Comparison of ENCODE assay signal across 25 cellular contexts in the genomic region with DNA sequence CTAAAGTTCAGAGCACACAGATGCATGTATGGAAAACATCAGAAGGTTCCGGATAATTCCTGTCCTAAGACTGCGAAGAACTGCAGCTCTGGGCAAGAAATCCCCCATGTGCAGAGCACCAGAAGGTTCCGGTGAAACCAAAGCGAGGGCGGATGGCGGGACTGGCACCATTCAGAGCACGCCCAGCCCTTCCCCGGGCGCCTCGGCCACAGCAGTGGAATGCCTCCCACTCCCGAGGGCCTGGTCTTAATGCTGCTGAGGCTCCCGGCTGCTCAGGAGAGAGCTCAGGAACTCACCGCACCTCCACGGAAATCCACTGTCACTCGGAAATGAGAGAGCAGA.
"Had no signal": no experiment of that assay in that cellular context is flagged by ENCODE, and none has a peak within 500 bp of the region (broad histone marks: within the 10 kb centered on the region; RNA-seq: fewer than 3 reads in every experiment).

No MANE protein-coding gene starts in this region.

- H3K9me3 ChIP-seq: ascending aorta, heart left ventricle, left ventricle myocardium inferior, right lobe of liver, thoracic aorta, upper lobe of left lung had no signal

- H3K4me3 Mint-ChIP-seq: activated CD4-positive, alpha-beta memory T cell treated with anti-CD3 and anti-CD28 coated beads for 36 hours; activated CD4-positive, alpha-beta T cell treated with anti-CD3 and anti-CD28 coated beads, Interleukin-2, amount 10 ng/mL, durations not matched to agents 24 days and 14 days; activated naive CD4-positive, alpha-beta T cell treated with anti-CD3 and anti-CD28 coated beads, Interleukin-2, amount 10 ng/mL, durations not matched to agents 7 days and 5 days; activated naive CD8-positive, alpha-beta T cell treated with anti-CD3 and anti-CD28 coated beads, Interleukin-2, amount 10 ng/mL, durations not matched to agents 7 days and 5 days; activated T-cell treated with anti-CD3 and anti-CD28 coated beads, Interleukin-2, amount 50 U/mL, for 24 hours; brain; neural crest cell; stimulated activated naive CD8-positive, alpha-beta T cell treated with anti-CD3 and anti-CD28 coated beads, Interleukin-15, Interleukin-2, amounts not matched to agents 100 ng/mL and 50 ng/mL, for 24 hours had no signal

- H3K27ac ChIP-seq: ascending aorta, cardiac muscle cell, heart left ventricle, left ventricle myocardium inferior, right lobe of liver, thoracic aorta had no signal

- DNase-seq: activated CD4-positive, alpha-beta memory T cell treated with anti-CD3 and anti-CD28 coated beads for 36 hours; activated CD4-positive, alpha-beta T cell treated with anti-CD3 and anti-CD28 coated beads, Interleukin-2, amount 10 ng/mL, durations not matched to agents 24 days and 14 days; activated CD4-positive, CD25-positive, alpha-beta regulatory T cell treated with anti-CD3 and anti-CD28 coated beads, Interleukin-2, amount 50 U/mL, for 72 hours; activated CD8-positive, alpha-beta memory T cell treated with anti-CD3 and anti-CD28 coated beads, Interleukin-2, amount 50 U/mL, for 48 hours; activated gamma-delta T cell; activated naive CD4-positive, alpha-beta T cell treated with anti-CD3 and anti-CD28 coated beads, Interleukin-2, amount 10 ng/mL, durations not matched to agents 7 days and 5 days; activated naive CD8-positive, alpha-beta T cell treated with anti-CD3 and anti-CD28 coated beads, Interleukin-2, amount 10 ng/mL, durations not matched to agents 7 days and 5 days; activated T-cell treated with anti-CD3 and anti-CD28 coated beads, Interleukin-2, amount 50 U/mL, for 24 hours; foreskin fibroblast; mammary epithelial cell; occipital lobe; stimulated activated CD4-positive, alpha-beta T cell treated with anti-CD3 and anti-CD28 coated beads, Interleukin-12 subunit alpha, Interleukin-12 subunit beta, amount 100 ng/mL, for 4 hours; stimulated activated CD4-positive, alpha-beta T cell treated with anti-CD3 and anti-CD28 coated beads, Interleukin-4, amount 100 ng/mL, for 1 hour; T-helper 17 cell had no signal

- ATAC-seq: esophagus mucosa, heart left ventricle, right lobe of liver had no signal

- H3K9me3 Mint-ChIP-seq: activated CD4-positive, alpha-beta memory T cell treated with anti-CD3 and anti-CD28 coated beads for 36 hours; activated CD4-positive, alpha-beta T cell treated with anti-CD3 and anti-CD28 coated beads, Interleukin-2, amount 10 ng/mL, durations not matched to agents 24 days and 14 days; activated naive CD4-positive, alpha-beta T cell treated with anti-CD3 and anti-CD28 coated beads, Interleukin-2, amount 10 ng/mL, durations not matched to agents 7 days and 5 days; activated naive CD8-positive, alpha-beta T cell treated with anti-CD3 and anti-CD28 coated beads, Interleukin-2, amount 10 ng/mL, durations not matched to agents 7 days and 5 days; activated T-cell treated with anti-CD3 and anti-CD28 coated beads, Interleukin-2, amount 50 U/mL, for 24 hours; brain; neural crest cell; stimulated activated naive CD8-positive, alpha-beta T cell treated with anti-CD3 and anti-CD28 coated beads, Interleukin-15, Interleukin-2, amounts not matched to agents 100 ng/mL and 50 ng/mL, for 24 hours had no signal

- H3K27me3 ChIP-seq: ascending aorta, cardiac muscle cell, heart left ventricle, right lobe of liver, upper lobe of left lung had no signal

- H3K27ac Mint-ChIP-seq: activated CD4-positive, alpha-beta memory T cell treated with anti-CD3 and anti-CD28 coated beads for 36 hours; activated CD4-positive, alpha-beta T cell treated with anti-CD3 and anti-CD28 coated beads, Interleukin-2, amount 10 ng/mL, durations not matched to agents 24 days and 14 days; activated naive CD4-positive, alpha-beta T cell treated with anti-CD3 and anti-CD28 coated beads, Interleukin-2, amount 10 ng/mL, durations not matched to agents 7 days and 5 days; activated naive CD8-positive, alpha-beta T cell treated with anti-CD3 and anti-CD28 coated beads, Interleukin-2, amount 10 ng/mL, durations not matched to agents 7 days and 5 days; activated T-cell treated with anti-CD3 and anti-CD28 coated beads, Interleukin-2, amount 50 U/mL, for 24 hours; stimulated activated naive CD8-positive, alpha-beta T cell treated with anti-CD3 and anti-CD28 coated beads, Interleukin-15, Interleukin-2, amounts not matched to agents 100 ng/mL and 50 ng/mL, for 24 hours; T-helper 17 cell had no signal

- H3K4me3 ChIP-seq: ascending aorta, cardiac muscle cell, heart left ventricle, left ventricle myocardium inferior, right lobe of liver, thoracic aorta, upper lobe of left lung had no signal
